ENCODE assay signal across 10 cellular contexts in the genomic region with DNA sequence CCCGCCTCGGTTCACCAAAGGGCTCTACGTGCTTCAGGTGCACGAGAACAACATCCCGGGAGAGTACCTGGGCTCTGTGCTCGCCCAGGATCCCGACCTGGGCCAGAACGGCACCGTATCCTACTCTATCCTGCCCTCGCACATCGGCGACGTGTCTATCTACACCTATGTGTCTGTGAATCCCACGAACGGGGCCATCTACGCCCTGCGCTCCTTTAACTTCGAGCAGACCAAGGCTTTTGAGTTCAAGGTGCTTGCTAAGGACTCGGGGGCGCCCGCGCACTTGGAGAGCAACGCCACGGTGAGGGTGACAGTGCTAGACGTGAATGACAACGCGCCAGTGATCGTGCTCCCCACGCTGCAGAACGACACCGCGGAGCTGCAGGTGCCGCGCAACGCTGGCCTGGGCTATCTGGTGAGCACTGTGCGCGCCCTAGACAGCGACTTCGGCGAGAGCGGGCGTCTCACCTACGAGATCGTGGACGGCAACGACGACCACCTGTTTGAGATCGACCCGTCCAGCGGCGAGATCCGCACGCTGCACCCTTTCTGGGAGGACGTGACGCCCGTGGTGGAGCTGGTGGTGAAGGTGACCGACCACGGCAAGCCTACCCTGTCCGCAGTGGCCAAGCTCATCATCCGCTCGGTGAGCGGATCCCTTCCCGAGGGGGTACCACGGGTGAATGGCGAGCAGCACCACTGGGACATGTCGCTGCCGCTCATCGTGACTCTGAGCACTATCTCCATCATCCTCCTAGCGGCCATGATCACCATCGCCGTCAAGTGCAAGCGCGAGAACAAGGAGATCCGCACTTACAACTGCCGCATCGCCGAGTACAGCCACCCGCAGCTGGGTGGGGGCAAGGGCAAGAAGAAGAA. TPM values are rescaled to one million over a fixed set of nuclear protein-coding genes. Genes with fewer than 3 reads are reported as not detected.
A peak's percentile ranks its signal among the peaks of the same experiment; 100 is the strongest.
DNase-seq lines count a peak whose midpoint lies in the region; ATAC-seq, FAIRE-seq and TF ChIP-seq lines count a peak whose summit lies in the region.
"Had no signal": no experiment of that assay in that cellular context is flagged by ENCODE, and none has a peak within 500 bp of the region (broad histone marks: within the 10 kb centered on the region; RNA-seq: fewer than 3 reads in every experiment).

No MANE protein-coding gene starts in this region.

- POLR2A ChIA-PET in HepG2 (lab: Yijun Ruan, JAX), result no interaction called here

- H3K36me3 ChIP-seq in liver (ENCODE audit: control insufficient read depth in 4 of 4, insufficient read depth in 3 of 4, low read depth in 1 of 4, low read length in 3 of 4) (no peaks in the 10 kb centered on the region), HepG2 (replicated peaks in 1 of 2; ENCODE audit: control insufficient read depth in 1 of 2, insufficient read depth in 2 of 2, low read length in 2 of 2) (no peaks in the 10 kb centered on the region), neural cell (ENCODE audit: insufficient read depth, low read length) (no peaks in the 10 kb centered on the region), vagina (no peaks in the 10 kb centered on the region)

- no peak overlapping the region for H3K27ac ChIP-seq in liver (ENCODE audit: low read depth in 1 of 2, low read length in 2 of 2)
- no peak overlapping the region for H3K27ac ChIP-seq in HepG2 (ENCODE audit: extremely low read length, insufficient read depth, low read length)
- no peak overlapping the region for H3K27ac ChIP-seq in neural cell (ENCODE audit: low read length)
- peak overlapping the region; percentile 4 for H3K27ac ChIP-seq in vagina
- H3K27ac ChIP-seq: HL-60 had no signal

- peaks cover 0 to 15% (median 7%) of the 10 kb centered on the region in 4 donors for H3K27me3 ChIP-seq in liver (ENCODE audit: control insufficient read depth in 4 of 4, insufficient read depth in 4 of 4, low read length in 3 of 4)
- H3K27me3 ChIP-seq in HepG2 (ENCODE audit: control insufficient read depth in 1 of 2, insufficient read depth in 2 of 2, low read length in 2 of 2), result peaks cover 0 to 10% of the 10 kb centered on the region in 2 experiments; a peak in 2 of 5 replicates
- peaks cover 8% of the 10 kb centered on the region for H3K27me3 ChIP-seq in neural cell (ENCODE audit: insufficient read depth, low read depth, low read length)
- peaks cover 10% of the 10 kb centered on the region for H3K27me3 ChIP-seq in vagina

- TF ChIP-seq POLR2A in HepG2 (IDR thresholded peaks at IDR 0.05; ENCODE audit: insufficient read depth in 1 of 2, low read depth in 2 of 2, low read length in 2 of 2) (no peak), vagina (IDR thresholded peaks at IDR 0.05) (no peak)

- intact Hi-C loops in HepG2 (cut with micrococcal nuclease; ENCODE audit: unreplicated experiment) (no loop called here), Right ventricle myocardium superior (cut with DNase I) (no loop called here), vagina (cut with DNase I) (no loop called here)

- no TSS peak for BruUV-seq in HepG2 (replicated peaks; lab: Mats Ljungman, UMichigan)

- DNase-seq in HepG2 (ENCODE audit: low spot score) (no peak), Right ventricle myocardium superior (peak; percentile 42), vagina (ENCODE audit: extremely low spot score in 2 of 2) (no peak), OCI-M1 (lab: John Stamatoyannopoulos, UW) (no peak)
- DNase-seq: activated gamma-delta T cell had no signal

- no peak for TF ChIP-seq RAD21 in liver (IDR thresholded peaks at IDR 0.05)
- no peak for TF ChIP-seq RAD21 in HepG2 (CRISPR knock-in tag; IDR thresholded peaks at IDR 0.05)
- TF ChIP-seq RAD21 in neural cell (conservative IDR thresholded peaks at IDR 0.05), result no peak

- peak overlapping the region in 2 of 3 donors; percentile 10 to 32 for H3K4me3 ChIP-seq in liver (ENCODE audit: low read depth in 1 of 3, low read length in 3 of 3)
- H3K4me3 ChIP-seq in HepG2 (replicated peaks in 1 of 3; ENCODE audit: insufficient read depth in 1 of 3, low read depth in 2 of 3, low read length in 3 of 3), result no peak overlapping the region
- H3K4me3 ChIP-seq in neural cell (ENCODE audit: low read length), result peak overlapping the region; percentile 55
- H3K4me3 ChIP-seq in vagina, result peak overlapping the region; percentile 46 to 57

- H3K4me2 ChIP-seq in HepG2 (ENCODE audit: low read depth, low read length) (no peak overlapping the region), neural cell (ENCODE audit: low read length) (no peak overlapping the region)

- H3K9ac ChIP-seq in liver (ENCODE audit: low read depth in 1 of 2, low read length in 2 of 2) (no peak overlapping the region), HepG2 (ENCODE audit: insufficient read depth, low read depth, low read length) (no peak overlapping the region), neural cell (ENCODE audit: low read length) (no peak overlapping the region)

- no peaks in the 10 kb centered on the region for H3K9me2 ChIP-seq in neural cell (ENCODE audit: insufficient read depth, low read length)

- H2AFZ ChIP-seq in HepG2 (ENCODE audit: low read length) (no peak overlapping the region), neural cell (ENCODE audit: low read depth, low read length) (no peak overlapping the region)

- in situ Hi-C loops in HepG2 (cut with HindIII; ENCODE audit: extremely low pct_ligation_motif_present, low pct_unique_long_range_greater_than_20kb), result loop anchor here (10.0 kb wide), 1 partner anchor 1321 kb away; no protein-coding TSS in a partner anchor

- no peaks in the 10 kb centered on the region for H3F3A ChIP-seq in neural cell (ENCODE audit: insufficient read depth, low read length, poor library complexity, severe bottlenecking)

- TF ChIP-seq EP300 in HepG2 (IDR thresholded peaks at IDR 0.05; ENCODE audit: low read depth in 2 of 2, low read length in 2 of 2) (no peak), HepG2 (CRISPR knock-in tag; IDR thresholded peaks at IDR 0.05; ENCODE audit: borderline replicate concordance) (no peak), neural cell (conservative IDR thresholded peaks at IDR 0.05; ENCODE audit: poor library complexity, severe bottlenecking) (no peak)

- H3K4me1 ChIP-seq in liver (ENCODE audit: control insufficient read depth in 4 of 4, insufficient read depth in 4 of 4, low read length in 3 of 4) (peaks cover 5 to 38% (median 32%) of the 10 kb centered on the region in 4 donors), HepG2 (ENCODE audit: insufficient read depth, low read length) (no peaks in the 10 kb centered on the region), vagina (peaks cover 36% of the 10 kb centered on the region)

- WGBS in liver, result 14% methylated on average over 78 of the region's 78 CpGs
- 75% methylated on average over 68 of the region's 78 CpGs for WGBS in HepG2 (ENCODE audit: low lambda C conversion rate)

- H3K9me3 ChIP-seq in liver (ENCODE audit: control insufficient read depth in 4 of 4, low read length in 3 of 4) (peaks cover 0 to 12% (median 3%) of the 10 kb centered on the region in 4 donors), HepG2 (ENCODE audit: low read length) (peaks cover 13% of the 10 kb centered on the region), neural cell (ENCODE audit: low read length) (peaks cover 12% of the 10 kb centered on the region), vagina (no peaks in the 10 kb centered on the region)

- no peak for TF ChIP-seq CTCF in liver (IDR thresholded peaks at IDR 0.05; ENCODE audit: low read depth, low read length, missing input control)
- TF ChIP-seq CTCF in HepG2 (CRISPR knock-in tag; IDR thresholded peaks at IDR 0.05), result no peak
- no peak for TF ChIP-seq CTCF in neural cell (IDR thresholded peaks at IDR 0.05; ENCODE audit: poor library complexity, severe bottlenecking)
- TF ChIP-seq CTCF in vagina (IDR thresholded peaks at IDR 0.05), result no peak

- H3K79me2 ChIP-seq in HepG2 (ENCODE audit: insufficient read depth, low read length) (no peaks in the 10 kb centered on the region), neural cell (replicated peaks; ENCODE audit: insufficient read depth, low read length) (peaks cover 19% of the 10 kb centered on the region)

- FAIRE-seq in HepG2 (lab: Jason Lieb, UNC), result no peak

- ATAC-seq in HepG2, result no peak
- no peak for ATAC-seq in Right ventricle myocardium superior (ENCODE audit: poor library complexity)
- ATAC-seq in HG03175 (IDR thresholded peaks at IDR 0.05; ENCODE audit: unreplicated experiment), result no peak
- no peak for ATAC-seq in HG03280 (IDR thresholded peaks at IDR 0.05; ENCODE audit: unreplicated experiment)

- H4K20me1 ChIP-seq in HepG2 (ENCODE audit: insufficient read depth, low read length), result no peaks in the 10 kb centered on the region
- H4K20me1 ChIP-seq in neural cell (ENCODE audit: insufficient read depth), result no peaks in the 10 kb centered on the region

- CTCF ChIA-PET in HepG2 (lab: Yijun Ruan, JAX; ENCODE audit: low intra/inter-chr PET ratio, low total read pairs), result no interaction called here

TF ChIP-seq in liver, 16 proteins besides CTCF, POLR2A, EP300 and RAD21 (continues in another document):
- TF ChIP-seq YY1 (IDR thresholded peaks at IDR 0.05), result no peak

RNA-seq across cellular contexts. Expression of a gene that starts 2.6 kb away (rescaled TPM):
- total RNA-seq in liver, result 1 to 10 TPM; 1.1 to 8.8 TPM
- polyA plus RNA-seq in liver, result under 1 TPM; 0.59 to 0.88 TPM
- total RNA-seq in HepG2 (2016; rRNA removed; fragmentation: Illumina TruSeq; extraction: Trizol), result not detected in 2 replicates
- total RNA-seq in HepG2 (2016; cell fraction: cytosol; rRNA removed; fragmentation: Illumina TruSeq; extraction: Trizol; ENCODE audit: low read depth), result not detected in 2 replicates
- not detected in 2 replicates for total RNA-seq in HepG2 (2016; cell fraction: insoluble cytoplasmic fraction; rRNA removed; fragmentation: Illumina TruSeq; extraction: Trizol)
- total RNA-seq in HepG2 (2016; cell fraction: membrane; rRNA removed; fragmentation: Illumina TruSeq; extraction: Trizol), result not detected in 2 replicates
- total RNA-seq in HepG2 (2016; cell fraction: nucleus; rRNA removed; fragmentation: Illumina TruSeq; extraction: Trizol), result not detected in 2 replicates
- polyA plus RNA-seq in HepG2 (2011; rRNA removed), result not detected in 2 replicates
- not detected in 2 replicates for polyA plus RNA-seq in HepG2 (2011; cell fraction: cytosol; rRNA removed)
- polyA plus RNA-seq in HepG2 (2011; cell fraction: nucleus; rRNA removed), result not detected in 2 replicates
- 0.01 TPM in 1 of 2 replicates, not detected in the other for polyA plus RNA-seq in HepG2 (2012)
- not detected in 2 replicates for polyA plus RNA-seq in HepG2 (2016; cell fraction: cytosol; fragmentation: Illumina TruSeq; extraction: Trizol; ENCODE audit: low read depth)
- not detected in 2 replicates for polyA plus RNA-seq in HepG2 (2016; cell fraction: insoluble cytoplasmic fraction; fragmentation: Illumina TruSeq; extraction: Trizol; ENCODE audit: low read depth)
- polyA plus RNA-seq in HepG2 (2016; cell fraction: membrane; fragmentation: Illumina TruSeq; extraction: Trizol; ENCODE audit: low read depth), result not detected in 2 replicates
- not detected in 2 replicates for polyA plus RNA-seq in HepG2 (2016; cell fraction: nucleus; fragmentation: Illumina TruSeq; extraction: Trizol; ENCODE audit: insufficient read depth, low read depth)
- 0.72 TPM in 1 of 2 replicates, not detected in the other for polyA minus RNA-seq in HepG2 (2011; rRNA and poly(A)+ RNA removed; ENCODE audit: low replicate concordance)
- polyA minus RNA-seq in HepG2 (2011; cell fraction: cytosol; rRNA and poly(A)+ RNA removed), result not detected in 2 replicates
- polyA minus RNA-seq in HepG2 (2011; cell fraction: nucleus; rRNA and poly(A)+ RNA removed), result not detected in 2 replicates
- total RNA-seq in Right ventricle myocardium superior, result 2.2 TPM
- polyA plus RNA-seq in neural cell, result 6.4 and 6.5 TPM in 2 replicates
- 24.3 and 34.6 TPM in 2 replicates for polyA minus RNA-seq in neural cell
- 10.1 TPM for total RNA-seq in vagina

Comparison
In these comparisons a context has a peak if more than half of its experiments do, and no peak if none do; other contexts are left out.
1. H3K4me3 ChIP-seq: peak in liver (2 of 3), neural cell (single experiment) and vagina (2 of 2); none in HepG2 (0 of 3).